In genomic region chr20:49685161-49685601, GRCh38 we compare ENCODE assay signal across 10 cellular contexts. TPM values are rescaled to one million over a fixed set of nuclear protein-coding genes. Genes with fewer than 3 reads are reported as not detected.
DNase-seq lines count a peak whose midpoint lies in the region; TF ChIP-seq lines count a peak whose summit lies in the region.
"Had no signal": no experiment of that assay in that cellular context is flagged by ENCODE, and none has a peak within 500 bp of the region (broad histone marks: within the 10 kb centered on the region; RNA-seq: fewer than 3 reads in every experiment).

No MANE protein-coding gene starts in this region.

- H3K9me3 Mint-ChIP-seq in activated T-cell treated with anti-CD3 and anti-CD28 coated beads, Interleukin-2, amount 50 U/mL, for 24 hours = no peaks in the 10 kb centered on the region
- H3K9me3 Mint-ChIP-seq: activated naive CD8-positive, alpha-beta T cell treated with anti-CD3 and anti-CD28 coated beads, Interleukin-2, amount 50 U/mL, for 24 hours had no signal

- H3K36me3 ChIP-seq in adipocyte (ENCODE audit: control insufficient read depth, insufficient read depth, low read length, severe bottlenecking) (no peaks in the 10 kb centered on the region), liver (ENCODE audit: control insufficient read depth in 4 of 4, insufficient read depth in 3 of 4, low read depth in 1 of 4, low read length in 3 of 4) (no peaks in the 10 kb centered on the region), transverse colon (no peaks in the 10 kb centered on the region)

- TF ChIP-seq CTCF in liver (IDR thresholded peaks at IDR 0.05; ENCODE audit: low read depth, low read length, missing input control) (no peak), transverse colon (IDR thresholded peaks at IDR 0.05) (no peak)

- peaks cover 39% of the 10 kb centered on the region for H3K36me3 Mint-ChIP-seq in activated T-cell treated with anti-CD3 and anti-CD28 coated beads, Interleukin-2, amount 50 U/mL, for 24 hours (ENCODE audit: low read depth)

- no peaks in the 10 kb centered on the region for H3K9me3 ChIP-seq in adipocyte (ENCODE audit: control insufficient read depth, low read length)
- H3K9me3 ChIP-seq in liver (ENCODE audit: control insufficient read depth in 4 of 4, low read length in 3 of 4) = no peaks in the 10 kb centered on the region
- H3K9me3 ChIP-seq in transverse colon = no peaks in the 10 kb centered on the region

- no peaks in the 10 kb centered on the region for H3K27me3 Mint-ChIP-seq in activated T-cell treated with anti-CD3 and anti-CD28 coated beads, Interleukin-2, amount 50 U/mL, for 24 hours
- H3K27me3 Mint-ChIP-seq: activated naive CD8-positive, alpha-beta T cell treated with anti-CD3 and anti-CD28 coated beads, Interleukin-2, amount 50 U/mL, for 24 hours had no signal

- H3K27ac ChIP-seq in liver (ENCODE audit: low read depth in 1 of 2, low read length in 2 of 2) (peak overlapping the region in 1 of 2 donors; percentile 68), transverse colon (peak overlapping the region; percentile 19 to 45 (median 40))

- H3K27me3 ChIP-seq in adipocyte (replicated peaks; ENCODE audit: control insufficient read depth, insufficient read depth, low read length) = no peaks in the 10 kb centered on the region
- H3K27me3 ChIP-seq in liver (ENCODE audit: control insufficient read depth in 4 of 4, insufficient read depth in 4 of 4, low read length in 3 of 4) = no peaks in the 10 kb centered on the region
- H3K27me3 ChIP-seq in transverse colon = no peaks in the 10 kb centered on the region

- no peak for DNase-seq in activated T-cell treated with anti-CD3 and anti-CD28 coated beads, Interleukin-2, amount 50 U/mL, for 24 hours
- DNase-seq in activated T-cell treated with anti-CD3 and anti-CD28 coated beads, Interleukin-2, amount 50 U/mL, for 48 hours = no peak
- DNase-seq in adipocyte (ENCODE audit: low read depth) (no peak), transverse colon (no peak), HuH-7.5 (ENCODE audit: low spot score) (no peak)
- DNase-seq in stimulated activated CD4-positive, alpha-beta T cell treated with anti-CD3 and anti-CD28 coated beads, Interleukin-4, amount 100 ng/mL, for 1 hour = no peak
- DNase-seq in activated CD8-positive, alpha-beta memory T cell treated with anti-CD3 and anti-CD28 coated beads, Interleukin-2, amount 50 U/mL, for 48 hours = no peak
- DNase-seq: activated naive CD8-positive, alpha-beta T cell treated with anti-CD3 and anti-CD28 coated beads, Interleukin-2, amount 50 U/mL, for 24 hours; NCI-H2081 treated with DMSO at 0.1 percent for 48 hours had no signal

- H3K4me1 Mint-ChIP-seq in activated T-cell treated with anti-CD3 and anti-CD28 coated beads, Interleukin-2, amount 50 U/mL, for 24 hours (ENCODE audit: low read depth) = peaks cover 39% of the 10 kb centered on the region

- intact Hi-C loops in transverse colon (cut with DNase I; ENCODE audit: low total_unique reads) = no loop called here

- H3K4me3 ChIP-seq in adipocyte (ENCODE audit: low read length) (peak overlapping the region; percentile 57), liver (ENCODE audit: low read depth in 1 of 3, low read length in 3 of 3) (no peak overlapping the region), transverse colon (no peak overlapping the region)

- H3K27ac Mint-ChIP-seq in activated T-cell treated with anti-CD3 and anti-CD28 coated beads, Interleukin-2, amount 50 U/mL, for 24 hours = peak overlapping the region; percentile 35

- TF ChIP-seq EP300 in transverse colon (IDR thresholded peaks at IDR 0.05; ENCODE audit: low read depth) = no peak

- WGBS in liver = 24% methylated on average over 4 of the region's 4 CpGs
- WGBS in transverse colon (ENCODE audit: low coverage in 1 of 2), 2 donors = 21 to 86% methylated on average over 1 to 4 of the region's 4 CpGs

- H3K9ac ChIP-seq in adipocyte (ENCODE audit: low read length) (peak overlapping the region; percentile 59), liver (ENCODE audit: low read depth in 1 of 2, low read length in 2 of 2) (no peak overlapping the region)

- H3K4me3 Mint-ChIP-seq in activated T-cell treated with anti-CD3 and anti-CD28 coated beads, Interleukin-2, amount 50 U/mL, for 24 hours = no peak overlapping the region
- H3K4me3 Mint-ChIP-seq: activated naive CD8-positive, alpha-beta T cell treated with anti-CD3 and anti-CD28 coated beads, Interleukin-2, amount 50 U/mL, for 24 hours had no signal

- no peak for TF ChIP-seq POLR2A in transverse colon (IDR thresholded peaks at IDR 0.05)

- H3K4me1 ChIP-seq in adipocyte (ENCODE audit: control insufficient read depth, insufficient read depth, low read length) = peaks cover 64% of the 10 kb centered on the region
- peaks cover 22 to 61% (median 46%) of the 10 kb centered on the region in 4 donors for H3K4me1 ChIP-seq in liver (ENCODE audit: control insufficient read depth in 4 of 4, insufficient read depth in 4 of 4, low read length in 3 of 4)
- H3K4me1 ChIP-seq in transverse colon = peaks cover 28 to 89% (median 60%) of the 10 kb centered on the region in 4 donors

- in situ Hi-C loops in transverse colon (cut with MboI; ENCODE audit: low pct_ligation_motif_present in 1 of 4, low pct_unique_long_range_greater_than_20kb in 1 of 4, low sequenced_read_pairs in 3 of 4) = no loop called here

- peak in 1 of 2 donors; percentile 35 for TF ChIP-seq RAD21 in liver (IDR thresholded peaks at IDR 0.05)

TF ChIP-seq in liver, 16 proteins besides CTCF, POLR2A, EP300 and RAD21:
- TF ChIP-seq NR2F2 (IDR thresholded peaks at IDR 0.05) (no peak), FOXA2 (IDR thresholded peaks at IDR 0.05) (no peak), TAF1 (conservative IDR thresholded peaks at IDR 0.05) (no peak), JUND (IDR thresholded peaks at IDR 0.05) (no peak), EGR1 (IDR thresholded peaks at IDR 0.05; ENCODE audit: low read depth in 2 of 2) (no peak), FOXA1 (IDR thresholded peaks at IDR 0.05) (no peak), GABPA (IDR thresholded peaks at IDR 0.05 in 1 of 2, conservative IDR thresholded peaks at IDR 0.05 in 1 of 2) (no peak), ZBTB33 (IDR thresholded peaks at IDR 0.05) (no peak), RXRA (IDR thresholded peaks at IDR 0.05) (peak; percentile 21 to 46), HNF4A (conservative IDR thresholded peaks at IDR 0.05) (peak; percentile 25 to 54)
- TF ChIP-seq, protein P1, sequence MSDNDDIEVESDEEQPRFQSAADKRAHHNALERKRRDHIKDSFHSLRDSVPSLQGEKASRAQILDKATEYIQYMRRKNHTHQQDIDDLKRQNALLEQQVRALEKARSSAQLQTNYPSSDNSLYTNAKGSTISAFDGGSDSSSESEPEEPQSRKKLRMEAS (IDR thresholded peaks at IDR 0.05) = peak; percentile 12

RNA-seq across cellular contexts. Expression of gene B4GALT5, which starts 28.5 kb away (rescaled TPM):
- total RNA-seq in liver (10 to 100 TPM; 14.1 to 28.2 TPM), transverse colon (10 to 100 TPM; 22.3 to 43.2 (median 29.4) TPM)
- polyA plus RNA-seq in liver = 10 to 100 TPM in 1 of 2 donors, 1 to 10 TPM in 1; 2.0 to 14.8 TPM
